In genomic region chr10:21100871-21101514, GRCh38 we compare ENCODE assay signal across 1 cellular context.
TF ChIP-seq lines count a peak whose summit lies in the region.

No MANE protein-coding gene starts in this region.

TF ChIP-seq in K562, 482 proteins besides CTCF, POLR2A, EP300 and RAD21 (continued from another document):
- TF ChIP-seq ZNF318 (IDR thresholded peaks at IDR 0.05; ENCODE audit: borderline replicate concordance in 1 of 2, low read depth in 1 of 2) (no peak), TCF3 (CRISPR knock-in tag; IDR thresholded peaks at IDR 0.05) (no peak), SMAD4 (CRISPR knock-in tag; conservative IDR thresholded peaks at IDR 0.05) (peak; percentile 55; the same call in 1 of the 2 replicates), ZNF274 (IDR thresholded peaks at IDR 0.05; ENCODE audit: borderline replicate concordance, low read depth, low read length) (no peak), SIN3B (IDR thresholded peaks at IDR 0.05; ENCODE audit: low read depth) (no peak), HINFP (tag; conservative IDR thresholded peaks at IDR 0.05; ENCODE audit: low read depth) (no peak), E2F3 (CRISPR knock-in tag; IDR thresholded peaks at IDR 0.05) (no peak), MTA2 (IDR thresholded peaks at IDR 0.05; ENCODE audit: low read depth) (no peak), HDAC8 (tag; IDR thresholded peaks at IDR 0.05) (0 out of 2 replicates have a peak, but pooled peaks have one; percentile 38), FOXP1 (CRISPR knock-in tag; IDR thresholded peaks at IDR 0.05) (no peak), ZC3H11A (IDR thresholded peaks at IDR 0.05; ENCODE audit: low read depth, low read length) (no peak), ESRRB (CRISPR knock-in tag; IDR thresholded peaks at IDR 0.05; ENCODE audit: borderline replicate concordance) (no peak), RFX1 (IDR thresholded peaks at IDR 0.05) (no peak), DMBX1 (CRISPR knock-in tag; IDR thresholded peaks at IDR 0.05; ENCODE audit: borderline replicate concordance) (peak; percentile 28; the same call in 1 of the 2 replicates), MGA (IDR thresholded peaks at IDR 0.05) (peak; percentile 60), NR2C1 (IDR thresholded peaks at IDR 0.05) (no peak), NR2C1 (tag; IDR thresholded peaks at IDR 0.05) (no peak), SMARCA4 (IDR thresholded peaks at IDR 0.05) (no peak), TFAP4 (CRISPR knock-in tag; IDR thresholded peaks at IDR 0.05; ENCODE audit: borderline replicate concordance) (no peak), NR2C2 (CRISPR knock-in tag; IDR thresholded peaks at IDR 0.05) (no peak), NR2C2 (tag; IDR thresholded peaks at IDR 0.05) (no peak), ZNF217 (CRISPR knock-in tag; IDR thresholded peaks at IDR 0.05) (no peak), MEF2D (tag; conservative IDR thresholded peaks at IDR 0.05; ENCODE audit: low read depth) (no peak), RBBP5 (IDR thresholded peaks at IDR 0.05; ENCODE audit: borderline replicate concordance, insufficient read depth, low read length, poor library complexity, severe bottlenecking) (no peak), ARID1B (IDR thresholded peaks at IDR 0.05) (no peak), RBM14 (IDR thresholded peaks at IDR 0.05; ENCODE audit: borderline replicate concordance, insufficient read depth, low read depth, low read length) (no peak), MAFK (IDR thresholded peaks at IDR 0.05; ENCODE audit: low read length) (no peak), KLF1 (tag; IDR thresholded peaks at IDR 0.05) (no peak), LCOR (CRISPR knock-in tag; IDR thresholded peaks at IDR 0.05) (no peak)
TF ChIP-seq in K562: peak in this region for 9.
